11 cellular contexts compared by ENCODE assay signal in the genomic region with DNA sequence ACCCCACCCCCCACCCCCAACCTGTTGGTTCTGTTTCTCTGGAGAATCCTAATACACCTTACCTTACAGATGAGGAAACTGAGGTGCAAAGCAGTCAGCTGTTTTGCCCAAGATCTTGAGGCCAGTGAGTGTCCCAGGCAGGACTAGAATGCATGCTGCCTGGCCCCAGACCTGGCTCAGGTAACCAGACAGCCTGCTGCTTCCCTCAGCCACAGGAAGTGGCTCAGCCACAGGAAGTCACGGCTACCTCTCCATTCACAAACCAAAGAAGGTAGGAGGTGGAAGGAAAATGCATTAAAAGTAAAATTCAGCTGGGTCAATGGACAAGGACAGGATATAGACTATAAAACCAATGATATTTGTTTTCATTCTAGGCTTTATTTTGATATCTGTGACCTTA.
DNase-seq lines count a peak whose midpoint lies in the region; ATAC-seq and TF ChIP-seq lines count a peak whose summit lies in the region.
"Had no signal": no experiment of that assay in that cellular context is flagged by ENCODE, and none has a peak within 500 bp of the region (broad histone marks: within the 10 kb centered on the region; RNA-seq: fewer than 3 reads in every experiment).

No MANE protein-coding gene starts in this region.

- H3K36me3 ChIP-seq in vagina: no peaks in the 10 kb centered on the region

- peaks cover 2% of the 10 kb centered on the region for H3K27me3 Mint-ChIP-seq in activated CD4-positive, alpha-beta memory T cell treated with anti-CD3 and anti-CD28 coated beads for 36 hours
- peaks cover 11 to 25% of the 10 kb centered on the region in 2 donors for H3K27me3 Mint-ChIP-seq in effector memory CD8-positive, alpha-beta T cell
- H3K27me3 Mint-ChIP-seq in stimulated activated naive CD8-positive, alpha-beta T cell treated with anti-CD3 and anti-CD28 coated beads, Interleukin-15, Interleukin-2, amounts not matched to agents 100 ng/mL and 50 ng/mL, for 24 hours: peaks cover 3% of the 10 kb centered on the region

- TF ChIP-seq POLR2A in vagina (IDR thresholded peaks at IDR 0.05): no peak

- H3K4me1 Mint-ChIP-seq in activated CD4-positive, alpha-beta memory T cell treated with anti-CD3 and anti-CD28 coated beads for 36 hours (ENCODE audit: low read depth): peaks cover 57% of the 10 kb centered on the region
- peaks cover 31 to 40% of the 10 kb centered on the region in 2 donors for H3K4me1 Mint-ChIP-seq in effector memory CD8-positive, alpha-beta T cell (ENCODE audit: low read depth in 2 of 2)
- H3K4me1 Mint-ChIP-seq in stimulated activated naive CD8-positive, alpha-beta T cell treated with anti-CD3 and anti-CD28 coated beads, Interleukin-15, Interleukin-2, amounts not matched to agents 100 ng/mL and 50 ng/mL, for 24 hours (ENCODE audit: low read depth): peaks cover 63% of the 10 kb centered on the region

- H3K4me3 Mint-ChIP-seq in activated CD4-positive, alpha-beta memory T cell treated with anti-CD3 and anti-CD28 coated beads for 36 hours: peak overlapping the region; percentile 58
- H3K4me3 Mint-ChIP-seq in effector memory CD8-positive, alpha-beta T cell: peak overlapping the region; percentile 79 to 86
- peak overlapping the region; percentile 66 for H3K4me3 Mint-ChIP-seq in stimulated activated naive CD8-positive, alpha-beta T cell treated with anti-CD3 and anti-CD28 coated beads, Interleukin-15, Interleukin-2, amounts not matched to agents 100 ng/mL and 50 ng/mL, for 24 hours

- CTCF ChIA-PET in activated CD4-positive, alpha-beta memory T cell treated with anti-CD3 and anti-CD28 coated beads for 36 hours (lab: Charles Lee): interaction anchor here (0.8 kb wide), 1 partner anchor 72 kb away, joined by 3 read pairs; no protein-coding TSS in a partner anchor

- H3K36me3 Mint-ChIP-seq in activated CD4-positive, alpha-beta memory T cell treated with anti-CD3 and anti-CD28 coated beads for 36 hours: no peaks in the 10 kb centered on the region
- peaks cover 3% of the 10 kb centered on the region for H3K36me3 Mint-ChIP-seq in effector memory CD8-positive, alpha-beta T cell (ENCODE audit: insufficient read depth)
- no peaks in the 10 kb centered on the region for H3K36me3 Mint-ChIP-seq in stimulated activated naive CD8-positive, alpha-beta T cell treated with anti-CD3 and anti-CD28 coated beads, Interleukin-15, Interleukin-2, amounts not matched to agents 100 ng/mL and 50 ng/mL, for 24 hours (ENCODE audit: low read depth)

- H3K9me3 ChIP-seq in vagina: no peaks in the 10 kb centered on the region

- H3K27me3 ChIP-seq in vagina: no peaks in the 10 kb centered on the region

- peaks cover 13% of the 10 kb centered on the region for H3K4me1 ChIP-seq in vagina

- no peak overlapping the region for H3K4me3 ChIP-seq in vagina

- DNase-seq in activated CD4-positive, alpha-beta T cell treated with anti-CD3 and anti-CD28 coated beads for 1 hour: peak; percentile 22
- no peak for DNase-seq in activated CD4-positive, alpha-beta T cell treated with anti-CD3 and anti-CD28 coated beads, Interleukin-2, amount 50 U/mL, for 1 hour
- DNase-seq in activated CD4-positive, alpha-beta memory T cell treated with anti-CD3 and anti-CD28 coated beads for 36 hours: peak; percentile 73
- peak; percentile 24 to 40 (median 34) for DNase-seq in effector memory CD8-positive, alpha-beta T cell
- DNase-seq in NCI-H82 (lab: John Stamatoyannopoulos, UW) (no peak), vagina (ENCODE audit: extremely low spot score in 2 of 2) (no peak)
- DNase-seq: GDM1, hypothalamus, NCI-H2227 treated with DMSO at 0.1 percent for 48 hours had no signal

- H3K27ac ChIP-seq in vagina: no peak overlapping the region

- POLR2A ChIA-PET in activated CD4-positive, alpha-beta memory T cell treated with anti-CD3 and anti-CD28 coated beads for 36 hours (lab: Charles Lee): interaction anchor here (1.2 kb wide), 1 partner anchor 27 kb away, joined by 4 read pairs; no protein-coding TSS in a partner anchor

- peak overlapping the region; percentile 69 for H3K27ac Mint-ChIP-seq in activated CD4-positive, alpha-beta memory T cell treated with anti-CD3 and anti-CD28 coated beads for 36 hours
- H3K27ac Mint-ChIP-seq in effector memory CD8-positive, alpha-beta T cell: peak overlapping the region; percentile 92
- H3K27ac Mint-ChIP-seq in stimulated activated naive CD8-positive, alpha-beta T cell treated with anti-CD3 and anti-CD28 coated beads, Interleukin-15, Interleukin-2, amounts not matched to agents 100 ng/mL and 50 ng/mL, for 24 hours: peak overlapping the region; percentile 89

- ATAC-seq in effector memory CD8-positive, alpha-beta T cell (replicated peaks): peak; percentile 88
- ATAC-seq in HG03571 (IDR thresholded peaks at IDR 0.05; ENCODE audit: unreplicated experiment): no peak

- intact Hi-C loops in activated CD4-positive, alpha-beta memory T cell treated with anti-CD3 and anti-CD28 coated beads for 36 hours (cut with micrococcal nuclease): loop anchor here (5.0 kb wide), 2 partner anchors 42 to 93 kb away; no protein-coding TSS in a partner anchor
- intact Hi-C loops in vagina (cut with DNase I): no loop called here

- TF ChIP-seq CTCF in vagina (IDR thresholded peaks at IDR 0.05): no peak

- H3K9me3 Mint-ChIP-seq in activated CD4-positive, alpha-beta memory T cell treated with anti-CD3 and anti-CD28 coated beads for 36 hours: no peaks in the 10 kb centered on the region
- no peaks in the 10 kb centered on the region for H3K9me3 Mint-ChIP-seq in effector memory CD8-positive, alpha-beta T cell
- no peaks in the 10 kb centered on the region for H3K9me3 Mint-ChIP-seq in stimulated activated naive CD8-positive, alpha-beta T cell treated with anti-CD3 and anti-CD28 coated beads, Interleukin-15, Interleukin-2, amounts not matched to agents 100 ng/mL and 50 ng/mL, for 24 hours

Comparison
In these comparisons a context has a peak if more than half of its experiments do, and no peak if none do; other contexts are left out.
1. DNase-seq: peak in activated CD4-positive, alpha-beta T cell treated with anti-CD3 and anti-CD28 coated beads for 1 hour (single experiment), activated CD4-positive, alpha-beta memory T cell treated with anti-CD3 and anti-CD28 coated beads for 36 hours (single experiment) and effector memory CD8-positive, alpha-beta T cell (3 of 3); none in activated CD4-positive, alpha-beta T cell treated with anti-CD3 and anti-CD28 coated beads, Interleukin-2, amount 50 U/mL, for 1 hour (single experiment), NCI-H82 (single experiment) and vagina (0 of 2).
2. Peak in every context shown above with its lines, with median percentiles within 50 percentile points of each other: H3K27ac Mint-ChIP-seq and H3K4me3 Mint-ChIP-seq.